12 cellular contexts compared by ENCODE assay signal in genomic region chr16:24734382-24734781, GRCh38. TPM values are rescaled to one million over a fixed set of nuclear protein-coding genes. Genes with fewer than 3 reads are reported as not detected.
DNase-seq lines count a peak whose midpoint lies in the region; ATAC-seq and TF ChIP-seq lines count a peak whose summit lies in the region.
"Had no signal": no experiment of that assay in that cellular context is flagged by ENCODE, and none has a peak within 500 bp of the region (broad histone marks: within the 10 kb centered on the region; RNA-seq: fewer than 3 reads in every experiment).

No MANE protein-coding gene starts in this region.

- ATAC-seq in GM21723 (IDR thresholded peaks at IDR 0.05; ENCODE audit: unreplicated experiment) (peak; percentile 56), psoas muscle (no peak)
- ATAC-seq: Panc1 had no signal

- no peak for TF ChIP-seq CTCF in psoas muscle (IDR thresholded peaks at IDR 0.05)

- peaks cover 56 to 89% (median 75%) of the 10 kb centered on the region in 4 donors for H3K4me1 Mint-ChIP-seq in CD4-positive, alpha-beta memory T cell
- H3K4me1 Mint-ChIP-seq in activated CD4-positive, alpha-beta memory T cell treated with anti-CD3 and anti-CD28 coated beads for 36 hours (ENCODE audit: low read depth): peaks cover 80% of the 10 kb centered on the region

- WGBS in psoas muscle, 3 donors: 61 to 79% (median 78%) methylated on average over 1 of the region's 1 CpG

- H3K27ac Mint-ChIP-seq in CD4-positive, alpha-beta memory T cell: peak overlapping the region in 4 of 7 donors; percentile 6 to 75 (median 34)
- H3K27ac Mint-ChIP-seq in activated CD4-positive, alpha-beta memory T cell treated with anti-CD3 and anti-CD28 coated beads for 36 hours: no peak overlapping the region
- H3K27ac Mint-ChIP-seq: activated naive CD4-positive, alpha-beta T cell treated with anti-CD3 and anti-CD28 coated beads for 36 hours had no signal

- H3K4me3 ChIP-seq in CD4-positive, alpha-beta memory T cell (ENCODE audit: low read length in 2 of 2): no peak overlapping the region
- no peak overlapping the region for H3K4me3 ChIP-seq in psoas muscle

- H3K36me3 Mint-ChIP-seq in CD4-positive, alpha-beta memory T cell: peaks cover 12 to 48% of the 10 kb centered on the region in 2 donors
- peaks cover 36% of the 10 kb centered on the region for H3K36me3 Mint-ChIP-seq in activated CD4-positive, alpha-beta memory T cell treated with anti-CD3 and anti-CD28 coated beads for 36 hours

- CTCF ChIA-PET in CD4-positive, alpha-beta memory T cell (lab: Charles Lee; ENCODE audit: partially characterized antibody): no interaction called here
- CTCF ChIA-PET in activated CD4-positive, alpha-beta memory T cell treated with anti-CD3 and anti-CD28 coated beads for 36 hours (lab: Charles Lee): interaction anchor here (1.7 kb wide), 1 partner anchor 10 kb away, joined by 3 read pairs; no protein-coding TSS in a partner anchor

- H3K4me3 Mint-ChIP-seq in CD4-positive, alpha-beta memory T cell: peak overlapping the region in 4 of 8 donors; percentile 1 to 59 (median 14)
- no peak overlapping the region for H3K4me3 Mint-ChIP-seq in activated CD4-positive, alpha-beta memory T cell treated with anti-CD3 and anti-CD28 coated beads for 36 hours
- H3K4me3 Mint-ChIP-seq: activated naive CD4-positive, alpha-beta T cell treated with anti-CD3 and anti-CD28 coated beads for 36 hours had no signal

- H3K27me3 ChIP-seq in CD4-positive, alpha-beta memory T cell (ENCODE audit: insufficient read depth, low read length): no peaks in the 10 kb centered on the region
- H3K27me3 ChIP-seq in psoas muscle (ENCODE audit: insufficient read depth in 3 of 3, low read length in 2 of 3): no peaks in the 10 kb centered on the region

- intact Hi-C loops in CD4-positive, alpha-beta memory T cell (cut with micrococcal nuclease): loop anchor here (5.0 kb wide), 1 partner anchor 33 kb away; no protein-coding TSS in a partner anchor
- intact Hi-C loops in psoas muscle (cut with DNase I): loop anchor here in 1 of 2 donors (5.0 kb wide), 1 partner anchor 43 kb away; no protein-coding TSS in a partner anchor
- intact Hi-C loops in activated CD4-positive, alpha-beta memory T cell treated with anti-CD3 and anti-CD28 coated beads for 36 hours (cut with micrococcal nuclease): no loop called here

- no peaks in the 10 kb centered on the region for H3K36me3 ChIP-seq in CD4-positive, alpha-beta memory T cell (ENCODE audit: insufficient read depth, low read length)
- peaks cover 0 to 21% of the 10 kb centered on the region in 2 donors for H3K36me3 ChIP-seq in psoas muscle (ENCODE audit: insufficient read depth in 1 of 2, low read depth in 1 of 2)

- no peak for DNase-seq in CD4-positive, alpha-beta memory T cell
- DNase-seq in amniotic epithelial cell (ENCODE audit: low read depth) (peak; percentile 75), psoas muscle (no peak), ureter (ENCODE audit: low spot score) (no peak), NCI-H2081 (lab: John Stamatoyannopoulos, UW) (no peak)
- DNase-seq in activated CD4-positive, alpha-beta memory T cell treated with anti-CD3 and anti-CD28 coated beads for 36 hours: no peak
- no peak for DNase-seq in effector CD8-positive, alpha-beta T cell (lab: John Stamatoyannopoulos, UW)
- DNase-seq: activated CD4-positive, CD25-positive, alpha-beta regulatory T cell; activated naive CD4-positive, alpha-beta T cell treated with anti-CD3 and anti-CD28 coated beads for 36 hours; substantia nigra had no signal

- peaks cover 0 to 1% of the 10 kb centered on the region in 2 donors for H3K27me3 Mint-ChIP-seq in CD4-positive, alpha-beta memory T cell
- no peaks in the 10 kb centered on the region for H3K27me3 Mint-ChIP-seq in activated CD4-positive, alpha-beta memory T cell treated with anti-CD3 and anti-CD28 coated beads for 36 hours

- POLR2A ChIA-PET in CD4-positive, alpha-beta memory T cell (lab: Charles Lee; ENCODE audit: partially characterized antibody): interaction anchor here (0.7 kb wide), 1 partner anchor 1622 kb away, joined by 4 read pairs; no protein-coding TSS in a partner anchor
- POLR2A ChIA-PET in activated CD4-positive, alpha-beta memory T cell treated with anti-CD3 and anti-CD28 coated beads for 36 hours (lab: Charles Lee): interaction anchor here (1.9 kb wide), 1 partner anchor 19 kb away, joined by 6 read pairs; no protein-coding TSS in a partner anchor

- peaks cover 85% of the 10 kb centered on the region for H3K4me1 ChIP-seq in CD4-positive, alpha-beta memory T cell (ENCODE audit: insufficient read depth, low read length)
- peaks cover 71% of the 10 kb centered on the region for H3K4me1 ChIP-seq in psoas muscle

- no peaks in the 10 kb centered on the region for H3K9me3 ChIP-seq in CD4-positive, alpha-beta memory T cell (ENCODE audit: control insufficient read depth in 1 of 2, low read length in 2 of 2)
- no peaks in the 10 kb centered on the region for H3K9me3 ChIP-seq in psoas muscle

- H3K27ac ChIP-seq in CD4-positive, alpha-beta memory T cell (ENCODE audit: low read depth, low read length): no peak overlapping the region
- peak overlapping the region; percentile 94 for H3K27ac ChIP-seq in psoas muscle

- no peaks in the 10 kb centered on the region for H3K9me3 Mint-ChIP-seq in CD4-positive, alpha-beta memory T cell
- no peaks in the 10 kb centered on the region for H3K9me3 Mint-ChIP-seq in activated CD4-positive, alpha-beta memory T cell treated with anti-CD3 and anti-CD28 coated beads for 36 hours

RNA-seq across cellular contexts. Expression of gene TNRC6A, which starts 4.9 kb away (rescaled TPM):
- total RNA-seq in CD4-positive, alpha-beta memory T cell: 100 to 1,000 TPM in 1 of 2 experiments, 10 to 100 TPM in 1; 99.3 to 103 TPM
- polyA plus RNA-seq in CD4-positive, alpha-beta memory T cell: 10 to 100 TPM in 1 of 2 donors, under 1 TPM in 1; 0.88 to 27.3 TPM
- total RNA-seq in psoas muscle (10 to 100 TPM; 14.5 to 30.1 (median 24.6) TPM), ureter (109 TPM)
- 10 to 100 TPM in 2 of 3 donors, 1 to 10 TPM in 1; 6.4 to 20.9 (median 12.2) TPM for polyA plus RNA-seq in psoas muscle
- 10 to 100 TPM; 31.7 to 36.3 TPM for total RNA-seq in activated CD4-positive, alpha-beta memory T cell treated with anti-CD3 and anti-CD28 coated beads for 36 hours
